8 cellular contexts compared by ENCODE assay signal in the genomic region with DNA sequence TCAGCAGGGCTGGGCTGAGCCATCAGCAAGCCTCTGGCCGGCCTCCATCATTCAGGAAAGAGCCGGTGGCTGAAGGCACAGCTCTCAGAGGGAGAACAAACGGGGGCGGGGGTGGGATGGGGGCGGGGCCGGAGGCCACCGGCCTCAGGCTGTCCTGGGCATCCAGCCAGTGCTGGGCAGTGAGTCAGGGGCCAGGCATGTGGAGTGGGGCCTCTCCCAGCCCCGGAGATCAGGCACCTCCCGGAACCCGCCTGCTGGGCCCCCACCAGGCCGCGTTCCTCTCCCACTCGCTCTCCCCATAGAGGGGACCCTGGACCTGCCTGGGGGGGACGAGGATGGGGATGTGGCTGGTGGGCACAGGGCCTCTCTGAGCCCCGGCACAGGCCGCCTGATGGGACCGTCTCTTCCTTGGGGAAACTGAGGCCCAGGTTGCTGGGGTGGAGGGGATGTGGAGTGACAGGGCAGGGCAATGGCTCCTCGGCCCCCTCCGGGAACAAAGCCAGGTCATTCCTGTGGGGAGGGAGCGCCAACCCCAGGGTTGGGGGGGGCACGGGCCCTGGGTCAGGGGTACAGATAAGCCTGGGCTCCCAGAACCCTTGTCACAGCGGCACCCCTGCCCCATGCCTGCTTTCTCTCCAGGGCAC. TPM values are rescaled to one million over a fixed set of nuclear protein-coding genes. Genes with fewer than 3 reads are reported as not detected.
DNase-seq lines count a peak whose midpoint lies in the region; ATAC-seq and TF ChIP-seq lines count a peak whose summit lies in the region.

No MANE protein-coding gene starts in this region.

- DNase-seq in HS-27A (ENCODE audit: low read depth) = peak; percentile 88
- DNase-seq in adipocyte (ENCODE audit: low read depth) = peak; percentile 96
- peak; percentile 92 to 95 for DNase-seq in heart right ventricle
- DNase-seq in psoas muscle = peak; percentile 93
- no peak for DNase-seq in NCI-H1105 treated with DMSO at 0.1 percent for 48 hours (lab: John Stamatoyannopoulos, UW)

- no peak for TF ChIP-seq CTCF in heart right ventricle (IDR thresholded peaks at IDR 0.05)
- no peak for TF ChIP-seq CTCF in psoas muscle (IDR thresholded peaks at IDR 0.05)

- WGBS in heart right ventricle, 2 donors = 4% methylated on average over 22 of the region's 22 CpGs
- 2 to 8% (median 4%) methylated on average over 13 to 22 of the region's 22 CpGs for WGBS in psoas muscle, 3 donors

- H3K27me3 ChIP-seq in adipocyte (replicated peaks; ENCODE audit: control insufficient read depth, insufficient read depth, low read length) (no peaks in the 10 kb centered on the region), heart right ventricle (no peaks in the 10 kb centered on the region), psoas muscle (ENCODE audit: insufficient read depth in 3 of 3, low read length in 2 of 3) (no peaks in the 10 kb centered on the region)

- peak overlapping the region; percentile 91 for H3K9ac ChIP-seq in adipocyte (ENCODE audit: low read length)

- H3K27ac ChIP-seq in heart right ventricle = peak overlapping the region; percentile 93 to 100 (median 99)
- peak overlapping the region; percentile 89 for H3K27ac ChIP-seq in psoas muscle

- H3K9me3 ChIP-seq in adipocyte (ENCODE audit: control insufficient read depth, low read length) (no peaks in the 10 kb centered on the region), heart right ventricle (peaks cover 0 to 6% (median 0%) of the 10 kb centered on the region in 11 donors), psoas muscle (no peaks in the 10 kb centered on the region)

- ATAC-seq in heart right ventricle (peak; percentile 72 to 89 (median 85)), psoas muscle (peak; percentile 71 to 79 (median 76)), HG02623 (IDR thresholded peaks at IDR 0.05; ENCODE audit: unreplicated experiment) (no peak), GM21360 (IDR thresholded peaks at IDR 0.05; ENCODE audit: unreplicated experiment) (no peak), GM21825 (IDR thresholded peaks at IDR 0.05; ENCODE audit: unreplicated experiment) (no peak)

- H3K36me3 ChIP-seq in adipocyte (ENCODE audit: control insufficient read depth, insufficient read depth, low read length, severe bottlenecking) = no peaks in the 10 kb centered on the region
- H3K36me3 ChIP-seq in heart right ventricle = peaks cover 0 to 13% (median 0%) of the 10 kb centered on the region in 9 donors
- no peaks in the 10 kb centered on the region for H3K36me3 ChIP-seq in psoas muscle (ENCODE audit: insufficient read depth in 1 of 2, low read depth in 1 of 2)

- intact Hi-C loops in heart right ventricle (cut with DNase I) (loop anchor here in 4 of 10 donors (1.0 to 5.0 kb wide), 5 partner anchors 22 to 140 kb away; a partner anchor contains a TSS), psoas muscle (cut with DNase I) (no loop called here)

- H3K4me1 ChIP-seq in adipocyte (ENCODE audit: control insufficient read depth, insufficient read depth, low read length) (peaks cover 44% of the 10 kb centered on the region), heart right ventricle (peaks cover 35 to 65% (median 59%) of the 10 kb centered on the region in 9 donors), psoas muscle (peaks cover 45% of the 10 kb centered on the region)

- H3K4me3 ChIP-seq in adipocyte (ENCODE audit: low read length) = peak overlapping the region; percentile 64
- H3K4me3 ChIP-seq in heart right ventricle = peak overlapping the region in 8 of 10 donors; percentile 15 to 43 (median 28)
- peak overlapping the region; percentile 44 for H3K4me3 ChIP-seq in psoas muscle

RNA-seq across cellular contexts. Expression of a gene that starts 12.9 kb away (rescaled TPM):
- total RNA-seq in heart right ventricle (1 to 10 TPM; 1.6 to 8.5 (median 3.2) TPM), psoas muscle (1 to 10 TPM in 2 of 4 donors, under 1 TPM in 2; 0.51 to 1.7 (median 0.98) TPM)
- polyA plus RNA-seq in heart right ventricle (1 to 10 TPM in 1 of 2 donors, under 1 TPM in 1; 0.93 to 5.9 TPM), psoas muscle (under 1 TPM; 0.14 to 0.55 (median 0.44) TPM)

RNA-seq across cellular contexts. Expression of a gene that starts 53.4 kb away (rescaled TPM):
- total RNA-seq in heart right ventricle (10 to 100 TPM in 8 of 10 donors, 1 to 10 TPM in 2; 4.5 to 76.1 (median 16.4) TPM), psoas muscle (10 to 100 TPM in 1 of 4 donors, 1 to 10 TPM in 3; 3.2 to 10.1 (median 6.0) TPM)
- polyA plus RNA-seq in heart right ventricle (10 to 100 TPM in 1 of 2 donors, 1 to 10 TPM in 1; 7.4 to 24.1 TPM), psoas muscle (1 to 10 TPM; 1.7 to 5.4 (median 2.2) TPM)

RNA-seq across cellular contexts. Expression of a gene that starts 54.7 kb away (rescaled TPM):
- total RNA-seq in heart right ventricle = 100 to 1,000 TPM; 243 to 355 (median 307) TPM
- 100 to 1,000 TPM; 165 to 226 TPM for polyA plus RNA-seq in heart right ventricle
- total RNA-seq in psoas muscle = 100 to 1,000 TPM in 1 of 4 donors, 10 to 100 TPM in 3; 44.0 to 103 (median 68.0) TPM
- polyA plus RNA-seq in psoas muscle = 10 to 100 TPM; 23.7 to 29.9 (median 25.8) TPM

Comparison
In these comparisons a context has a peak if more than half of its experiments do, and no peak if none do; other contexts are left out.
1. ATAC-seq: peak in heart right ventricle (8 of 8) and psoas muscle (4 of 4); none in HG02623 (single experiment), GM21360 (single experiment) and GM21825 (single experiment).
2. Peak in every context shown above with its lines, with median percentiles within 50 percentile points of each other: H3K4me3 ChIP-seq.